In genomic region chr4:98260047-98260578, GRCh38 we compare ENCODE assay signal across 8 cellular contexts. TPM values are rescaled to one million over a fixed set of nuclear protein-coding genes. Genes with fewer than 3 reads are reported as not detected.
DNase-seq lines count a peak whose midpoint lies in the region; ATAC-seq and TF ChIP-seq lines count a peak whose summit lies in the region.

No MANE protein-coding gene starts in this region.

- TF ChIP-seq CTCF in RWPE2 (IDR thresholded peaks at IDR 0.05; ENCODE audit: poor library complexity, severe bottlenecking) (no peak), breast epithelium (IDR thresholded peaks at IDR 0.05) (no peak), smooth muscle cell (IDR thresholded peaks at IDR 0.05; ENCODE audit: borderline replicate concordance, insufficient read depth, poor library complexity, severe bottlenecking) (no peak)

- peak overlapping the region; percentile 73 for H2AFZ ChIP-seq in smooth muscle cell (ENCODE audit: low read depth)

- H3K27ac ChIP-seq in RWPE2 (ENCODE audit: poor library complexity, severe bottlenecking) (peak overlapping the region; percentile 81), breast epithelium (peak overlapping the region; percentile 94 to 97), smooth muscle cell (ENCODE audit: low read depth) (peak overlapping the region; percentile 90)

- H4K20me1 ChIP-seq in smooth muscle cell (ENCODE audit: low read depth): peaks cover 9% of the 10 kb centered on the region

- H3K9me3 ChIP-seq in RWPE2 (ENCODE audit: severe bottlenecking) (no peaks in the 10 kb centered on the region), breast epithelium (no peaks in the 10 kb centered on the region), smooth muscle cell (replicated peaks; ENCODE audit: low read depth) (no peaks in the 10 kb centered on the region)

- intact Hi-C loops in breast epithelium (cut with DNase I; ENCODE audit: low total_unique reads): no loop called here

- peak overlapping the region; percentile 82 for H3K4me3 ChIP-seq in RWPE2 (ENCODE audit: severe bottlenecking)
- peak overlapping the region; percentile 88 to 92 (median 89) for H3K4me3 ChIP-seq in breast epithelium
- peak overlapping the region; percentile 67 for H3K4me3 ChIP-seq in smooth muscle cell

- peak in 12 of 14 donors; percentile 33 to 84 (median 70) for DNase-seq in C1 segment of cervical spinal cord (lab: John Stamatoyannopoulos, UW)
- peak; percentile 54 for DNase-seq in RWPE2 (ENCODE audit: low spot score)
- DNase-seq in breast epithelium (ENCODE audit: low spot score in 2 of 2): peak; percentile 28 to 61
- peak; percentile 42 for DNase-seq in inferior parietal cortex (ENCODE audit: extremely low spot score)
- no peak for DNase-seq in smooth muscle cell (lab: John Stamatoyannopoulos, UW; ENCODE audit: unreplicated experiment)
- DNase-seq in DMS153 treated with DMSO at 0.1 percent for 48 hours (lab: John Stamatoyannopoulos, UW; ENCODE audit: unreplicated experiment): no peak

- no peak for TF ChIP-seq POLR2A in breast epithelium (IDR thresholded peaks at IDR 0.05)

- H3K9ac ChIP-seq in smooth muscle cell (ENCODE audit: low read depth): peak overlapping the region; percentile 81

- peaks cover 8% of the 10 kb centered on the region; the same call in 1 of the 2 replicates for H3K36me3 ChIP-seq in RWPE2 (ENCODE audit: low read depth)
- no peaks in the 10 kb centered on the region for H3K36me3 ChIP-seq in breast epithelium
- no peaks in the 10 kb centered on the region for H3K36me3 ChIP-seq in smooth muscle cell (ENCODE audit: low read depth)

- peaks cover 17% of the 10 kb centered on the region for H3K4me1 ChIP-seq in RWPE2 (ENCODE audit: insufficient read depth, poor library complexity, severe bottlenecking)
- no peaks in the 10 kb centered on the region for H3K4me1 ChIP-seq in breast epithelium
- H3K4me1 ChIP-seq in smooth muscle cell (ENCODE audit: low read depth): peaks cover 22% of the 10 kb centered on the region

- ATAC-seq in GM19328 (IDR thresholded peaks at IDR 0.05; ENCODE audit: unreplicated experiment) (peak; percentile 5), HG03378 (IDR thresholded peaks at IDR 0.05; ENCODE audit: unreplicated experiment) (peak; percentile 20), RWPE2 (ENCODE audit: low read depth) (peak; percentile 30)

- H3K27me3 ChIP-seq in RWPE2 (ENCODE audit: insufficient read depth, poor library complexity, severe bottlenecking): no peaks in the 10 kb centered on the region
- no peaks in the 10 kb centered on the region for H3K27me3 ChIP-seq in breast epithelium
- no peaks in the 10 kb centered on the region for H3K27me3 ChIP-seq in smooth muscle cell (ENCODE audit: low read depth)

- peaks cover 6% of the 10 kb centered on the region for H3F3A ChIP-seq in smooth muscle cell (ENCODE audit: low read depth)

- H3K79me2 ChIP-seq in smooth muscle cell (ENCODE audit: low read depth): peaks cover 43% of the 10 kb centered on the region

- WGBS in smooth muscle cell (ENCODE audit: low lambda C conversion rate): 5% methylated on average over 22 of the region's 24 CpGs

- peak overlapping the region; percentile 92 for H3K4me2 ChIP-seq in smooth muscle cell

RNA-seq across cellular contexts. Expression of gene RAP1GDS1, which starts 1.1 kb away (rescaled TPM):
- total RNA-seq in breast epithelium (10 to 100 TPM; 31.1 to 55.8 (median 33.8) TPM), smooth muscle cell (48.2 and 67.9 TPM in 2 replicates)
- polyA plus RNA-seq in smooth muscle cell: 28.4 and 29.5 TPM in 2 replicates

Comparison
In these comparisons a context has a peak if more than half of its experiments do, and no peak if none do; other contexts are left out.
1. DNase-seq: peak in C1 segment of cervical spinal cord (12 of 14), RWPE2 (single experiment), breast epithelium (2 of 2) and inferior parietal cortex (single experiment); none in smooth muscle cell (single experiment) and DMS153 treated with DMSO at 0.1 percent for 48 hours (single experiment).
2. Peak in every context shown above with its lines, with median percentiles within 50 percentile points of each other: ATAC-seq, H3K27ac ChIP-seq and H3K4me3 ChIP-seq.